In genomic region chr20:61754976-61755778, GRCh38 we compare ENCODE assay signal across 1 cellular context.
A peak's percentile ranks its signal among the peaks of the same experiment; 100 is the strongest.
TF ChIP-seq lines count a peak whose summit lies in the region.

No MANE protein-coding gene starts in this region.

TF ChIP-seq in HepG2, 621 proteins besides CTCF, POLR2A, EP300 and RAD21 (continued from another document):
- TF ChIP-seq BCL3 (CRISPR knock-in tag; IDR thresholded peaks at IDR 0.05) (no peak), HNF1A (IDR thresholded peaks at IDR 0.05; ENCODE audit: low read depth) (no peak), HNF1A (CRISPR knock-in tag; IDR thresholded peaks at IDR 0.05; ENCODE audit: borderline replicate concordance) (0 out of 2 replicates have a peak, but pooled peaks have one; percentile 19), NR2F2 (IDR thresholded peaks at IDR 0.05; ENCODE audit: borderline replicate concordance, low read depth) (no peak), ZNF746 (CRISPR knock-in tag; IDR thresholded peaks at IDR 0.05) (no peak), PHF5A (CRISPR knock-in tag; IDR thresholded peaks at IDR 0.05; ENCODE audit: low read depth, unreplicated experiment) (no peak), IKZF1 (IDR thresholded peaks at IDR 0.05) (0 out of 2 replicates have a peak, but pooled peaks have one; percentile 74), FLYWCH1 (CRISPR knock-in tag; IDR thresholded peaks at IDR 0.05) (no peak)
